ENCODE assay signal across 25 cellular contexts in genomic region chr2:40653829-40654228, GRCh38.
DNase-seq lines count a peak whose midpoint lies in the region; ATAC-seq and TF ChIP-seq lines count a peak whose summit lies in the region.
"Had no signal": no experiment of that assay in that cellular context is flagged by ENCODE, and none has a peak within 500 bp of the region (broad histone marks: within the 10 kb centered on the region; RNA-seq: fewer than 3 reads in every experiment).

No MANE protein-coding gene starts in this region.

- ATAC-seq in CD4-positive, alpha-beta T cell (ENCODE audit: poor library complexity) = no peak
- ATAC-seq in activated T-cell treated with anti-CD3 and anti-CD28 coated beads, Interleukin-2, amount 50 U/mL, for 72 hours (replicated peaks in 1 of 2) = no peak
- no peak for ATAC-seq in HG03565 (IDR thresholded peaks at IDR 0.05; ENCODE audit: unreplicated experiment)
- ATAC-seq: body of pancreas, heart left ventricle had no signal

- no peaks in the 10 kb centered on the region; the same call in 1 of the 2 replicates for H3K36me3 Mint-ChIP-seq in HFFc6 (ENCODE audit: low read depth)
- H3K36me3 Mint-ChIP-seq in CD4-positive, alpha-beta T cell (ENCODE audit: low read depth) = no peaks in the 10 kb centered on the region
- no peaks in the 10 kb centered on the region for H3K36me3 Mint-ChIP-seq in activated T-cell treated with anti-CD3 and anti-CD28 coated beads, Interleukin-2, amount 50 U/mL, for 72 hours (ENCODE audit: insufficient read depth in 2 of 2)

- H3K9me3 Mint-ChIP-seq in HFFc6 = no peaks in the 10 kb centered on the region
- no peaks in the 10 kb centered on the region for H3K9me3 Mint-ChIP-seq in CD4-positive, alpha-beta T cell
- H3K9me3 Mint-ChIP-seq in activated T-cell treated with anti-CD3 and anti-CD28 coated beads, Interleukin-2, amount 50 U/mL, for 72 hours = peaks cover 2 to 4% of the 10 kb centered on the region in 2 donors
- H3K9me3 Mint-ChIP-seq: activated CD4-positive, alpha-beta T cell treated with anti-CD3 and anti-CD28 coated beads, Interleukin-2, amount 10 ng/mL, durations not matched to agents 24 days and 14 days; activated T-cell treated with anti-CD3 and anti-CD28 coated beads, Interleukin-2, amount 50 U/mL, for 24 hours; nephron progenitor cell had no signal

- H3K4me1 Mint-ChIP-seq in HFFc6 (ENCODE audit: low read depth) = peaks cover 25% of the 10 kb centered on the region
- H3K4me1 Mint-ChIP-seq in CD4-positive, alpha-beta T cell (ENCODE audit: low read depth) = no peaks in the 10 kb centered on the region
- H3K4me1 Mint-ChIP-seq in activated T-cell treated with anti-CD3 and anti-CD28 coated beads, Interleukin-2, amount 50 U/mL, for 72 hours (ENCODE audit: low read depth) = no peaks in the 10 kb centered on the region
- H3K4me1 Mint-ChIP-seq: activated CD4-positive, alpha-beta T cell treated with anti-CD3 and anti-CD28 coated beads, Interleukin-2, amount 10 ng/mL, durations not matched to agents 24 days and 14 days; nephron progenitor cell had no signal

- DNase-seq in AG08395 (ENCODE audit: low spot score) (peak; percentile 8), HFFc6 (peak; percentile 21), RWPE1 (ENCODE audit: low spot score) (peak; percentile 39), glomerular visceral epithelial cell (ENCODE audit: extremely low spot score) (peak; percentile 18), SKM-1 treated with dmso at 0.1 percent for 144 hours (lab: John Stamatoyannopoulos, UW; ENCODE audit: unreplicated experiment) (no peak)
- no peak for DNase-seq in CD4-positive, alpha-beta T cell
- DNase-seq in activated T-cell treated with anti-CD3 and anti-CD28 coated beads, Interleukin-2, amount 50 U/mL, for 72 hours = no peak
- DNase-seq: activated CD4-positive, alpha-beta T cell treated with anti-CD3 and anti-CD28 coated beads, Interleukin-2, amount 10 ng/mL, durations not matched to agents 24 days and 14 days; activated T-cell treated with anti-CD3 and anti-CD28 coated beads, Interleukin-2, amount 50 U/mL, for 24 hours; body of pancreas; DMS53; GOT3; heart left ventricle; KBM-7; MM.1S; NCI-H2029; nephron progenitor cell; ovary; Right ventricle myocardium superior; spleen; T-helper 9 cell; WERI-Rb-1 had no signal

- no peaks in the 10 kb centered on the region for H3K9me3 ChIP-seq in CD4-positive, alpha-beta T cell (ENCODE audit: control insufficient read depth, low read length)
- H3K9me3 ChIP-seq: body of pancreas, heart left ventricle, ovary, right atrium auricular region, spleen, tibial nerve had no signal

- POLR2A ChIA-PET in RWPE1 (lab: Yijun Ruan, JAX; ENCODE audit: low non-redundant PET) = no interaction called here
- POLR2A ChIA-PET in CD4-positive, alpha-beta T cell (lab: Charles Lee) = no interaction called here

- H3K4me3 Mint-ChIP-seq in HFFc6 = peak overlapping the region; percentile 3; the same call in 1 of the 2 replicates
- no peak overlapping the region for H3K4me3 Mint-ChIP-seq in CD4-positive, alpha-beta T cell
- H3K4me3 Mint-ChIP-seq in activated T-cell treated with anti-CD3 and anti-CD28 coated beads, Interleukin-2, amount 50 U/mL, for 72 hours = no peak overlapping the region
- H3K4me3 Mint-ChIP-seq: activated CD4-positive, alpha-beta T cell treated with anti-CD3 and anti-CD28 coated beads, Interleukin-2, amount 10 ng/mL, durations not matched to agents 24 days and 14 days; activated T-cell treated with anti-CD3 and anti-CD28 coated beads, Interleukin-2, amount 50 U/mL, for 24 hours; nephron progenitor cell had no signal

- no peak for TF ChIP-seq CTCF in HFFc6 (IDR thresholded peaks at IDR 0.05)
- no peak for TF ChIP-seq CTCF in RWPE1 (conservative IDR thresholded peaks at IDR 0.05; ENCODE audit: low read depth)
- no peak for TF ChIP-seq CTCF in CD4-positive, alpha-beta T cell (IDR thresholded peaks at IDR 0.05)

- CTCF ChIA-PET in RWPE1 (lab: Yijun Ruan, JAX) = interaction anchor here (0.7 kb wide), 1 partner anchor 22 kb away, joined by 4 read pairs; no protein-coding TSS in a partner anchor
- CTCF ChIA-PET in CD4-positive, alpha-beta T cell (lab: Charles Lee) = no interaction called here

- H3K27me3 ChIP-seq in CD4-positive, alpha-beta T cell (ENCODE audit: control insufficient read depth, insufficient read depth, low read length) = no peaks in the 10 kb centered on the region
- H3K27me3 ChIP-seq: body of pancreas, heart left ventricle, right atrium auricular region, spleen, tibial nerve had no signal

- no peak overlapping the region for H3K27ac ChIP-seq in RWPE1
- H3K27ac ChIP-seq in CD4-positive, alpha-beta T cell (ENCODE audit: low read depth, low read length) = no peak overlapping the region
- H3K27ac ChIP-seq: body of pancreas, heart left ventricle, ovary, right atrium auricular region, spleen, tibial nerve, WERI-Rb-1 had no signal

- H3K27ac Mint-ChIP-seq in HFFc6 = peak overlapping the region; percentile 12; the same call in 1 of the 2 replicates
- H3K27ac Mint-ChIP-seq in CD4-positive, alpha-beta T cell = no peak overlapping the region
- H3K27ac Mint-ChIP-seq in activated T-cell treated with anti-CD3 and anti-CD28 coated beads, Interleukin-2, amount 50 U/mL, for 72 hours = no peak overlapping the region
- H3K27ac Mint-ChIP-seq: activated CD4-positive, alpha-beta T cell treated with anti-CD3 and anti-CD28 coated beads, Interleukin-2, amount 10 ng/mL, durations not matched to agents 24 days and 14 days; activated T-cell treated with anti-CD3 and anti-CD28 coated beads, Interleukin-2, amount 50 U/mL, for 24 hours; nephron progenitor cell had no signal

- intact Hi-C loops in CD4-positive, alpha-beta T cell (cut with DNase I, micrococcal nuclease) = no loop called here

- no peaks in the 10 kb centered on the region; the same call in 1 of the 2 replicates for H3K27me3 Mint-ChIP-seq in HFFc6 (ENCODE audit: insufficient read depth)
- no peaks in the 10 kb centered on the region for H3K27me3 Mint-ChIP-seq in CD4-positive, alpha-beta T cell
- no peaks in the 10 kb centered on the region for H3K27me3 Mint-ChIP-seq in activated T-cell treated with anti-CD3 and anti-CD28 coated beads, Interleukin-2, amount 50 U/mL, for 72 hours (ENCODE audit: low read depth)
- H3K27me3 Mint-ChIP-seq: activated CD4-positive, alpha-beta T cell treated with anti-CD3 and anti-CD28 coated beads, Interleukin-2, amount 10 ng/mL, durations not matched to agents 24 days and 14 days; activated T-cell treated with anti-CD3 and anti-CD28 coated beads, Interleukin-2, amount 50 U/mL, for 24 hours had no signal

Comparison
In these comparisons a context has a peak if more than half of its experiments do, and no peak if none do; other contexts are left out.
1. DNase-seq: peak in AG08395 (single experiment), HFFc6 (single experiment), RWPE1 (single experiment) and glomerular visceral epithelial cell (single experiment); none in SKM-1 treated with dmso at 0.1 percent for 144 hours (single experiment), CD4-positive, alpha-beta T cell (0 of 10) and activated T-cell treated with anti-CD3 and anti-CD28 coated beads, Interleukin-2, amount 50 U/mL, for 72 hours (0 of 2).